9 cellular contexts compared by ENCODE assay signal in genomic region chr9:128203842-128204551, GRCh38. TPM values are rescaled to one million over a fixed set of nuclear protein-coding genes. Genes with fewer than 3 reads are reported as not detected.
DNase-seq lines count a peak whose midpoint lies in the region; ATAC-seq, FAIRE-seq and TF ChIP-seq lines count a peak whose summit lies in the region.
"Had no signal": no experiment of that assay in that cellular context is flagged by ENCODE, and none has a peak within 500 bp of the region (broad histone marks: within the 10 kb centered on the region; RNA-seq: fewer than 3 reads in every experiment).

No MANE protein-coding gene starts in this region.

- H3K36me3 ChIP-seq in gastroesophageal sphincter (no peaks in the 10 kb centered on the region), pancreas (no peaks in the 10 kb centered on the region)

- DNase-seq in T-helper 2 cell treated with Interferon-gamma antibody and Interleukin-4, amounts not matched to agents 5 μg/mL and 100 μg/mL, for 36 hours (ENCODE audit: low spot score), result peak; percentile 13
- no peak for DNase-seq in T-helper 2 cell
- peak; percentile 68 for DNase-seq in NCI-H1092 treated with DMSO at 0.1 percent for 48 hours (lab: John Stamatoyannopoulos, UW)
- DNase-seq in WTC11 (ENCODE audit: low spot score), result peak; percentile 55
- peak in 3 of 6 donors; percentile 37 to 76 (median 53) for DNase-seq in pancreas
- no peak for DNase-seq in NCI-H187 (lab: John Stamatoyannopoulos, UW)
- no peak for DNase-seq in NK-92 treated with Interleukin-12 subunit alpha and Interleukin-12 subunit beta, amount 100 ng/mL, for 24 hours (lab: John Stamatoyannopoulos, UW)

- H3K27ac ChIP-seq in gastroesophageal sphincter (peak overlapping the region in 3 of 4 donors; percentile 47 to 76 (median 55)), pancreas (peak overlapping the region in 1 of 4 donors; percentile 8)

- CTCF ChIA-PET in WTC11 (lab: Charles Lee), result interaction anchor here (0.6 to 2.0 kb wide), 20 partner anchors 8 to 441 kb away, joined by 3 to 23 read pairs (median 4); partner anchors contain the start of genes BBLN, CERCAM and CIZ1

- H3K9me3 ChIP-seq in gastroesophageal sphincter (no peaks in the 10 kb centered on the region), pancreas (no peaks in the 10 kb centered on the region)

- 3 to 4% methylated on average over 5 to 7 of the region's 48 CpGs for WGBS in gastroesophageal sphincter (ENCODE audit: low coverage in 1 of 2), 2 donors
- WGBS in pancreas, 2 donors, result 6 to 7% methylated on average over 21 to 48 of the region's 48 CpGs

- H3K4me3 ChIP-seq in gastroesophageal sphincter, result peak overlapping the region; percentile 38 to 73
- H3K4me3 ChIP-seq in pancreas, result peak overlapping the region; percentile 52 to 86 (median 66)

- intact Hi-C loops in pancreas (cut with DNase I), result no loop called here

- H3K4me1 ChIP-seq in gastroesophageal sphincter (peaks cover 0 to 20% (median 5%) of the 10 kb centered on the region in 3 donors), pancreas (peaks cover 0 to 6% (median 0%) of the 10 kb centered on the region in 3 donors)

- no peak for FAIRE-seq in pancreas (lab: Jason Lieb, UNC)
- FAIRE-seq: G401.6 had no signal

- POLR2A ChIA-PET in WTC11 (lab: Charles Lee), result no interaction called here

- peak overlapping the region; percentile 40 for H3K4me3 Mint-ChIP-seq in T-helper 2 cell treated with Interferon-gamma antibody and Interleukin-4, amounts not matched to agents 5 μg/mL and 100 μg/mL, for 36 hours
- H3K4me3 Mint-ChIP-seq in WTC11, result peak overlapping the region; percentile 76

- no peak overlapping the region for H3K27ac Mint-ChIP-seq in T-helper 2 cell treated with Interferon-gamma antibody and Interleukin-4, amounts not matched to agents 5 μg/mL and 100 μg/mL, for 36 hours
- no peak overlapping the region for H3K27ac Mint-ChIP-seq in WTC11

- TF ChIP-seq EP300 in gastroesophageal sphincter (IDR thresholded peaks at IDR 0.05), result no peak

- TF ChIP-seq POLR2A in gastroesophageal sphincter (IDR thresholded peaks at IDR 0.05), result no peak

- H3K27me3 ChIP-seq in gastroesophageal sphincter (peaks cover 31% of the 10 kb centered on the region), pancreas (no peaks in the 10 kb centered on the region)

- no peak for TF ChIP-seq CTCF in WTC11 (IDR thresholded peaks at IDR 0.05)
- no peak for TF ChIP-seq CTCF in gastroesophageal sphincter (IDR thresholded peaks at IDR 0.05)
- TF ChIP-seq CTCF in pancreas (IDR thresholded peaks at IDR 0.05), result no peak

- ATAC-seq in WTC11, result peak; percentile 56
- peak; percentile 35 for ATAC-seq in gastroesophageal sphincter
- ATAC-seq in pancreas, result peak; percentile 49 to 71 (median 68)

- H3K9me3 Mint-ChIP-seq in T-helper 2 cell treated with Interferon-gamma antibody and Interleukin-4, amounts not matched to agents 5 μg/mL and 100 μg/mL, for 36 hours, result no peaks in the 10 kb centered on the region
- H3K9me3 Mint-ChIP-seq in WTC11, result no peaks in the 10 kb centered on the region

- peaks cover 36% of the 10 kb centered on the region for H3K27me3 Mint-ChIP-seq in T-helper 2 cell treated with Interferon-gamma antibody and Interleukin-4, amounts not matched to agents 5 μg/mL and 100 μg/mL, for 36 hours (ENCODE audit: low read depth)
- H3K27me3 Mint-ChIP-seq in WTC11 (ENCODE audit: low read depth), result no peaks in the 10 kb centered on the region

- H3K36me3 Mint-ChIP-seq in T-helper 2 cell treated with Interferon-gamma antibody and Interleukin-4, amounts not matched to agents 5 μg/mL and 100 μg/mL, for 36 hours (ENCODE audit: low read depth), result no peaks in the 10 kb centered on the region
- no peaks in the 10 kb centered on the region for H3K36me3 Mint-ChIP-seq in WTC11

- H3K4me1 Mint-ChIP-seq in T-helper 2 cell treated with Interferon-gamma antibody and Interleukin-4, amounts not matched to agents 5 μg/mL and 100 μg/mL, for 36 hours (ENCODE audit: low read depth), result peaks cover 11% of the 10 kb centered on the region
- H3K4me1 Mint-ChIP-seq in WTC11, result peaks cover 24% of the 10 kb centered on the region

TF ChIP-seq in WTC11, 78 proteins besides CTCF, POLR2A, EP300 and RAD21:
- peak; percentile 54; the same call in 1 of the 2 replicates for TF ChIP-seq ARID4B (CRISPR knock-in tag; IDR thresholded peaks at IDR 0.05; ENCODE audit: borderline replicate concordance)
- TF ChIP-seq HMGXB4 (CRISPR knock-in tag; IDR thresholded peaks at IDR 0.05), result peak; percentile 24
- no peak for TF ChIP-seq JAZF1 (CRISPR knock-in tag; IDR thresholded peaks at IDR 0.05)
- TF ChIP-seq E2F5 (CRISPR knock-in tag; IDR thresholded peaks at IDR 0.05), result no peak
- no peak for TF ChIP-seq ZNF423 (CRISPR knock-in tag; IDR thresholded peaks at IDR 0.05)
- no peak for TF ChIP-seq GABPB1 (CRISPR knock-in tag; IDR thresholded peaks at IDR 0.05)
- TF ChIP-seq FOXP1 (CRISPR knock-in tag; IDR thresholded peaks at IDR 0.05; ENCODE audit: borderline replicate concordance), result peak; percentile 63; the same call in 1 of the 2 replicates

RNA-seq across cellular contexts. Expression of gene DNM1, which starts 0.8 kb away (rescaled TPM):
- total RNA-seq in WTC11 (2021) (79.0 to 105 TPM (median 92.4 TPM) in 3 replicates), gastroesophageal sphincter (10 to 100 TPM in 2 of 4 donors, 1 to 10 TPM in 2; 8.6 to 22.3 (median 14.4) TPM), pancreas (10 to 100 TPM in 3 of 6 donors, 1 to 10 TPM in 3; 5.8 to 19.3 (median 10.0) TPM)
- polyA plus RNA-seq in pancreas, result 10 to 100 TPM; 19.6 to 23.1 TPM

RNA-seq across cellular contexts. Expression of gene CIZ1, which starts 12.6 kb away (rescaled TPM):
- total RNA-seq in WTC11 (2021) (86.1 to 90.6 TPM (median 90.2 TPM) in 3 replicates), gastroesophageal sphincter (10 to 100 TPM; 41.7 to 83.9 (median 58.1) TPM), pancreas (10 to 100 TPM; 66.1 to 87.9 (median 78.0) TPM)
- 10 to 100 TPM; 56.5 to 80.1 TPM for polyA plus RNA-seq in pancreas

RNA-seq across cellular contexts. Expression of gene BBLN, which starts 43.9 kb away (rescaled TPM):
- total RNA-seq in WTC11 (2021) (77.1 to 86.9 TPM (median 86.6 TPM) in 3 replicates), gastroesophageal sphincter (100 to 1,000 TPM; 139 to 165 (median 145) TPM), pancreas (10 to 100 TPM; 23.1 to 38.3 (median 30.9) TPM)
- polyA plus RNA-seq in pancreas, result 100 to 1,000 TPM in 1 of 2 donors, 10 to 100 TPM in 1; 86.1 to 133 TPM

RNA-seq across cellular contexts. Expression of gene LCN2, which starts 54.7 kb away (rescaled TPM):
- total RNA-seq in WTC11 (2021) (1.0 to 3.0 TPM (median 1.3 TPM) in 3 replicates), gastroesophageal sphincter (100 to 1,000 TPM in 1 of 4 donors, 1 to 10 TPM in 1, under 1 TPM in 1, not detected in 1; 0.58 to 222 (median 1.4) TPM), pancreas (100 to 1,000 TPM in 1 of 6 donors, 10 to 100 TPM in 3, 1 to 10 TPM in 2; 6.3 to 158 (median 45.7) TPM)
- polyA plus RNA-seq in pancreas, result 10 to 100 TPM; 46.8 to 75.1 TPM

Comparison
In these comparisons a context has a peak if more than half of its experiments do, and no peak if none do; other contexts are left out.
1. DNase-seq: peak in T-helper 2 cell treated with Interferon-gamma antibody and Interleukin-4, amounts not matched to agents 5 μg/mL and 100 μg/mL, for 36 hours (single experiment), NCI-H1092 treated with DMSO at 0.1 percent for 48 hours (single experiment) and WTC11 (single experiment); none in T-helper 2 cell (0 of 5), NCI-H187 (0 of 2) and NK-92 treated with Interleukin-12 subunit alpha and Interleukin-12 subunit beta, amount 100 ng/mL, for 24 hours (single experiment).
2. Peak in every context shown above with its lines, with median percentiles within 50 percentile points of each other: ATAC-seq.